17 cellular contexts compared by ENCODE assay signal in the genomic region with DNA sequence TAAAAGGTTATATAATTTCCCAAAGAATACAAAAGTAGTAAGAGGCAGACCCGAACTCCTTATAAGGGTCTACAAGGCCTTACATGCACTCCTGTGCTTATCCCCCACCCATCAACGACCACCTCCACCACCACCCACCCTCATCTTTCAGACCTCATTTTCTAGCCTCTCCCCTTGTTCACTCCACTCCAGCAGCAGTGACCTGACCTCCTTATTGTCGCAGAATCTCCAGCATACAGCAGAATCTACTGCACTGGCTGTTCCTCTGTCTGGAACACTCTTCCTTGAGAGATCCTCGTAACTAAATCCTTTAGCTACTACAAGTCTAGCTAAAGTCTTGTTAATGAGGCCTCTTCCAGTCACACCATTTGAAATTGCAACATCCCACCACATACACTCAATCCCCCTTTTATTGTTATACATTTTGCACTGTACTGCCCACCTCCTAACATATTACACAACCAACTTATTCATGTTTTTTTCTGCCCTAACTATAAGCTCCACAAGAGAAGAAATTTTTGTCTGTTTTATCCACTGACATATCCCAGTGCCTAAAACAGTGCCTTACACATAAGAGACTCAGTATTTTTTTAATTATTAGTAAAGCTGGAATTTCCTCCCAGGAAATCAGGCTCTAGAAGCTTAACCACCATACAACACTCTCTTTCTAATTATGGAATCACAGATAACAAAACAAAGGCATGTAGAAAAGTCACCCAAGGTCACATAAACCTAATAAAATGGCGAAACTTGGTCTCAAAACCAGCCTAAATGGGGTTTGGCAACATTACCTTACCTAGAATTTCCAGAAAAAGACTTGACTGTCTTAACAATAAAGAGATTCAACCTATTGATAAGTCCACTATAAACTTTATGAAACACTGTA. TPM values are rescaled to one million over a fixed set of nuclear protein-coding genes. Genes with fewer than 3 reads are reported as not detected.
DNase-seq lines count a peak whose midpoint lies in the region; ATAC-seq and TF ChIP-seq lines count a peak whose summit lies in the region.
"Had no signal": no experiment of that assay in that cellular context is flagged by ENCODE, and none has a peak within 500 bp of the region (broad histone marks: within the 10 kb centered on the region; RNA-seq: fewer than 3 reads in every experiment).

No MANE protein-coding gene starts in this region.

- CTCF ChIA-PET in CD4-positive, alpha-beta T cell (lab: Charles Lee), result no interaction called here
- CTCF ChIA-PET in activated CD8-positive, alpha-beta memory T cell treated with anti-CD3 and anti-CD28 coated beads, Interleukin-2, amount 10 ng/mL, durations not matched to agents 7 days and 5 days (lab: Charles Lee), result no interaction called here

- H3K36me3 ChIP-seq in HUES64 (ENCODE audit: insufficient read depth, low read length) (peaks cover 4% of the 10 kb centered on the region; the same call in 1 of the 2 replicates), MM.1S (replicated peaks; ENCODE audit: insufficient read depth, low read length) (no peaks in the 10 kb centered on the region)

- H3K79me2 ChIP-seq in MM.1S (ENCODE audit: low read length), result peaks cover 88% of the 10 kb centered on the region

- H3K9me2 ChIP-seq in MM.1S (replicated peaks; ENCODE audit: insufficient read depth, low read length), result no peaks in the 10 kb centered on the region

- H3K9ac ChIP-seq in HUES64 (ENCODE audit: low read depth, low read length) (0 out of 2 replicates have a peak overlapping the region, but pooled peaks have one; percentile 11), MM.1S (ENCODE audit: low read length) (no peak overlapping the region)

- no peak for DNase-seq in CD4-positive, alpha-beta T cell
- DNase-seq in amniotic epithelial cell (ENCODE audit: low read depth) (peak; percentile 31), right cardiac atrium (no peak), T-helper 17 cell (no peak), MM.1S (no peak), COLO829 (ENCODE audit: low spot score) (no peak)
- no peak for DNase-seq in activated CD8-positive, alpha-beta memory T cell treated with anti-CD3 and anti-CD28 coated beads, Interleukin-2, amount 10 ng/mL, durations not matched to agents 7 days and 5 days
- DNase-seq: effector memory CD8-positive, alpha-beta T cell; hippocampal formation; kidney; NCI-H1930; NCI-H524; nucleus accumbens had no signal

- POLR2A ChIA-PET in CD4-positive, alpha-beta T cell (lab: Charles Lee), result interaction anchor here (1.8 kb wide), 1 partner anchor 40 kb away, joined by 4 read pairs; the partner anchor contains the start of gene ZNF148

- ATAC-seq in CD4-positive, alpha-beta T cell (ENCODE audit: poor library complexity), result no peak
- peak in 1 of 2 donors; percentile 36 for ATAC-seq in right cardiac atrium
- no peak for ATAC-seq in T-helper 17 cell
- no peak for ATAC-seq in activated CD8-positive, alpha-beta memory T cell treated with anti-CD3 and anti-CD28 coated beads, Interleukin-2, amount 10 ng/mL, durations not matched to agents 7 days and 5 days
- ATAC-seq: effector memory CD8-positive, alpha-beta T cell had no signal

- H3K27me3 Mint-ChIP-seq in CD4-positive, alpha-beta T cell, result no peaks in the 10 kb centered on the region
- H3K27me3 Mint-ChIP-seq in T-helper 17 cell, result no peaks in the 10 kb centered on the region
- no peaks in the 10 kb centered on the region for H3K27me3 Mint-ChIP-seq in activated CD8-positive, alpha-beta memory T cell treated with anti-CD3 and anti-CD28 coated beads, Interleukin-2, amount 10 ng/mL, durations not matched to agents 7 days and 5 days
- H3K27me3 Mint-ChIP-seq: effector memory CD8-positive, alpha-beta T cell had no signal

- H3F3A ChIP-seq in MM.1S (ENCODE audit: insufficient read depth, low read length), result no peaks in the 10 kb centered on the region

- no peak overlapping the region for H3K4me3 Mint-ChIP-seq in CD4-positive, alpha-beta T cell
- H3K4me3 Mint-ChIP-seq in T-helper 17 cell, result no peak overlapping the region
- no peak overlapping the region for H3K4me3 Mint-ChIP-seq in activated CD8-positive, alpha-beta memory T cell treated with anti-CD3 and anti-CD28 coated beads, Interleukin-2, amount 10 ng/mL, durations not matched to agents 7 days and 5 days
- H3K4me3 Mint-ChIP-seq: effector memory CD8-positive, alpha-beta T cell; mesothelial cell of epicardium had no signal

- H3K4me3 ChIP-seq in HUES64 (ENCODE audit: low read length) (no peak overlapping the region), right cardiac atrium (ENCODE audit: low read length) (no peak overlapping the region), MM.1S (ENCODE audit: low read length) (no peak overlapping the region)

- intact Hi-C loops in CD4-positive, alpha-beta T cell (cut with DNase I, micrococcal nuclease), result loop anchor here in 1 of 2 experiments (5.0 kb wide), 1 partner anchor 37 kb away; no protein-coding TSS in a partner anchor
- intact Hi-C loops in right cardiac atrium (cut with DNase I), result no loop called here

- H3K4me1 Mint-ChIP-seq in CD4-positive, alpha-beta T cell (ENCODE audit: low read depth), result peaks cover 62% of the 10 kb centered on the region
- H3K4me1 Mint-ChIP-seq in T-helper 17 cell, result peaks cover 28% of the 10 kb centered on the region
- peaks cover 15% of the 10 kb centered on the region for H3K4me1 Mint-ChIP-seq in activated CD8-positive, alpha-beta memory T cell treated with anti-CD3 and anti-CD28 coated beads, Interleukin-2, amount 10 ng/mL, durations not matched to agents 7 days and 5 days

- H3K4me1 ChIP-seq in HUES64 (ENCODE audit: insufficient read depth, low read length), result no peaks in the 10 kb centered on the region; the same call in 1 of the 2 replicates
- H3K4me1 ChIP-seq in right cardiac atrium (ENCODE audit: control insufficient read depth, insufficient read depth, low read length), result peaks cover 5% of the 10 kb centered on the region
- no peaks in the 10 kb centered on the region; the same call in 1 of the 2 replicates for H3K4me1 ChIP-seq in MM.1S (ENCODE audit: low read length)

- H3K27me3 ChIP-seq in CD4-positive, alpha-beta T cell (ENCODE audit: control insufficient read depth, insufficient read depth, low read length), result no peaks in the 10 kb centered on the region
- H3K27me3 ChIP-seq in HUES64 (ENCODE audit: insufficient read depth, low read length) (no peaks in the 10 kb centered on the region), right cardiac atrium (ENCODE audit: control insufficient read depth, insufficient read depth) (no peaks in the 10 kb centered on the region), MM.1S (replicated peaks; ENCODE audit: insufficient read depth, low read length) (no peaks in the 10 kb centered on the region)

- H3K9me3 ChIP-seq in CD4-positive, alpha-beta T cell (ENCODE audit: control insufficient read depth, low read length), result no peaks in the 10 kb centered on the region
- H3K9me3 ChIP-seq in HUES64 (ENCODE audit: insufficient read depth, low read depth, low read length) (no peaks in the 10 kb centered on the region; the same call in 1 of the 2 replicates), right cardiac atrium (ENCODE audit: control insufficient read depth, low read length) (no peaks in the 10 kb centered on the region), T-helper 17 cell (ENCODE audit: control insufficient read depth, low read length, poor library complexity, severe bottlenecking) (no peaks in the 10 kb centered on the region), MM.1S (replicated peaks; ENCODE audit: insufficient read depth, low read length) (no peaks in the 10 kb centered on the region)

- no peak overlapping the region for H3K4me2 ChIP-seq in MM.1S (ENCODE audit: low read depth, low read length)

- H2AFZ ChIP-seq in MM.1S (ENCODE audit: low read length), result no peak overlapping the region

- WGBS in HUES64, result 96% methylated on average over 5 of the region's 5 CpGs
- 73% methylated on average over 5 of the region's 5 CpGs for WGBS in right cardiac atrium

- peaks cover 2% of the 10 kb centered on the region for H3K9me3 Mint-ChIP-seq in CD4-positive, alpha-beta T cell
- peaks cover 9% of the 10 kb centered on the region for H3K9me3 Mint-ChIP-seq in activated CD8-positive, alpha-beta memory T cell treated with anti-CD3 and anti-CD28 coated beads, Interleukin-2, amount 10 ng/mL, durations not matched to agents 7 days and 5 days (ENCODE audit: low read depth)

- H4K20me1 ChIP-seq in MM.1S (ENCODE audit: insufficient read depth, low read length), result peaks cover 7% of the 10 kb centered on the region

- H3K27ac ChIP-seq in CD4-positive, alpha-beta T cell (ENCODE audit: low read depth, low read length), result no peak overlapping the region
- H3K27ac ChIP-seq in HUES64 (ENCODE audit: low read depth, low read length) (no peak overlapping the region), right cardiac atrium (ENCODE audit: low read length) (peak overlapping the region; percentile 17), MM.1S (ENCODE audit: low read length) (no peak overlapping the region)
- H3K27ac ChIP-seq: VCaP had no signal

- peak overlapping the region; percentile 8 for H3K27ac Mint-ChIP-seq in CD4-positive, alpha-beta T cell
- H3K27ac Mint-ChIP-seq in T-helper 17 cell, result no peak overlapping the region
- H3K27ac Mint-ChIP-seq in activated CD8-positive, alpha-beta memory T cell treated with anti-CD3 and anti-CD28 coated beads, Interleukin-2, amount 10 ng/mL, durations not matched to agents 7 days and 5 days, result no peak overlapping the region
- H3K27ac Mint-ChIP-seq: activated T-helper 2 cell treated with anti-CD3 and anti-CD28 coated beads, Interferon-gamma antibody, Interleukin-2, Interleukin-4, amounts not matched to agents 10 μg/mL and 5 μg/mL and 100 μg/mL, durations not matched to agents 14 hours and 24 hours and 36 hours had no signal

- H3K36me3 Mint-ChIP-seq in CD4-positive, alpha-beta T cell (ENCODE audit: low read depth), result peaks cover 39% of the 10 kb centered on the region
- H3K36me3 Mint-ChIP-seq in T-helper 17 cell (ENCODE audit: low read depth), result peaks cover 3% of the 10 kb centered on the region
- peaks cover 34% of the 10 kb centered on the region for H3K36me3 Mint-ChIP-seq in activated CD8-positive, alpha-beta memory T cell treated with anti-CD3 and anti-CD28 coated beads, Interleukin-2, amount 10 ng/mL, durations not matched to agents 7 days and 5 days

- no peak for TF ChIP-seq CTCF in CD4-positive, alpha-beta T cell (IDR thresholded peaks at IDR 0.05)
- TF ChIP-seq CTCF in MM.1S (IDR thresholded peaks at IDR 0.05; ENCODE audit: low read length), result no peak

RNA-seq across cellular contexts. Expression of gene ZNF148, which starts 40.2 kb away (rescaled TPM):
- 10 to 100 TPM; 30.9 to 34.0 TPM for total RNA-seq in CD4-positive, alpha-beta T cell
- 11.6 TPM for polyA plus RNA-seq in HUES64 (2013, experiment 1 of 2)
- 13.6 TPM for polyA plus RNA-seq in HUES64 (2013, experiment 2 of 2)
- total RNA-seq in right cardiac atrium (10 to 100 TPM; 45.4 to 51.6 (median 46.4) TPM), T-helper 17 cell (10 to 100 TPM; 40.0 to 40.8 TPM)
- 5.3 TPM for polyA plus RNA-seq in right cardiac atrium
- 10 to 100 TPM; 29.6 to 39.0 TPM for total RNA-seq in activated CD8-positive, alpha-beta memory T cell treated with anti-CD3 and anti-CD28 coated beads, Interleukin-2, amount 10 ng/mL, durations not matched to agents 7 days and 5 days
